ENCODE assay signal across 8 cellular contexts in genomic region chr17:30599424-30600061, GRCh38.
DNase-seq lines count a peak whose midpoint lies in the region; ATAC-seq and TF ChIP-seq lines count a peak whose summit lies in the region.

No MANE protein-coding gene starts in this region.

- H3K4me1 ChIP-seq in OCI-LY3 (ENCODE audit: low read length) (peaks cover 13% of the 10 kb centered on the region), esophagus squamous epithelium (peaks cover 3 to 17% (median 4%) of the 10 kb centered on the region in 3 donors), psoas muscle (no peaks in the 10 kb centered on the region)

- H3K9me3 ChIP-seq in OCI-LY3 (ENCODE audit: insufficient read depth, low read length) (no peaks in the 10 kb centered on the region), esophagus squamous epithelium (no peaks in the 10 kb centered on the region), psoas muscle (no peaks in the 10 kb centered on the region)

- peak overlapping the region; percentile 79 for H3K4me3 ChIP-seq in OCI-LY3 (ENCODE audit: low read length)
- peak overlapping the region; percentile 74 to 87 (median 86) for H3K4me3 ChIP-seq in esophagus squamous epithelium
- H3K4me3 ChIP-seq in psoas muscle: peak overlapping the region; percentile 72

- H3K36me3 ChIP-seq in OCI-LY3 (replicated peaks; ENCODE audit: low read depth, low read length) (no peaks in the 10 kb centered on the region), esophagus squamous epithelium (no peaks in the 10 kb centered on the region), psoas muscle (ENCODE audit: insufficient read depth in 1 of 2, low read depth in 1 of 2) (no peaks in the 10 kb centered on the region)

- H2AFZ ChIP-seq in OCI-LY3 (ENCODE audit: low read depth, low read length): peak overlapping the region; percentile 88

- no peak for TF ChIP-seq POLR2A in esophagus squamous epithelium (IDR thresholded peaks at IDR 0.05)
- TF ChIP-seq POLR2A in GM18505 (IDR thresholded peaks at IDR 0.05; ENCODE audit: borderline replicate concordance, extremely low read depth, insufficient read depth, insufficient read length): no peak

- H3K4me2 ChIP-seq in OCI-LY3 (ENCODE audit: low read length): peak overlapping the region; percentile 83

- TF ChIP-seq CTCF in OCI-LY3 (IDR thresholded peaks at IDR 0.05; ENCODE audit: low read depth, low read length) (no peak), esophagus squamous epithelium (IDR thresholded peaks at IDR 0.05) (no peak), psoas muscle (IDR thresholded peaks at IDR 0.05) (no peak)

- DNase-seq in esophagus squamous epithelium (lab: John Stamatoyannopoulos, UW): no peak
- DNase-seq in psoas muscle: no peak
- DNase-seq in A172 (ENCODE audit: low spot score): no peak
- no peak for DNase-seq in globus pallidus (ENCODE audit: low spot score)
- DNase-seq in NCI-H446 (lab: John Stamatoyannopoulos, UW): no peak

- peaks cover 22% of the 10 kb centered on the region for H3K79me2 ChIP-seq in OCI-LY3 (ENCODE audit: low read length)

- intact Hi-C loops in esophagus squamous epithelium (cut with DNase I) (no loop called here), psoas muscle (cut with DNase I) (loop anchor here in 1 of 2 donors (2.0 kb wide), 1 partner anchor 123 kb away; the partner anchor contains the start of gene GOSR1)

- H3K27ac ChIP-seq in OCI-LY3 (ENCODE audit: low read length): no peak overlapping the region
- peak overlapping the region; percentile 91 to 97 (median 97) for H3K27ac ChIP-seq in esophagus squamous epithelium
- peak overlapping the region; percentile 81 for H3K27ac ChIP-seq in psoas muscle

- no peaks in the 10 kb centered on the region for H4K20me1 ChIP-seq in OCI-LY3 (ENCODE audit: insufficient read depth, low read length)

- H3K27me3 ChIP-seq in OCI-LY3 (ENCODE audit: low read depth, low read length) (no peaks in the 10 kb centered on the region), esophagus squamous epithelium (no peaks in the 10 kb centered on the region), psoas muscle (ENCODE audit: insufficient read depth in 3 of 3, low read length in 2 of 3) (no peaks in the 10 kb centered on the region)

- peak; percentile 9 for ATAC-seq in GM18867 (IDR thresholded peaks at IDR 0.05; ENCODE audit: unreplicated experiment)
- no peak for ATAC-seq in psoas muscle
- no peak for ATAC-seq in GM18505 (IDR thresholded peaks at IDR 0.05; ENCODE audit: unreplicated experiment)

- peak overlapping the region; percentile 79 for H3K9ac ChIP-seq in OCI-LY3 (ENCODE audit: low read length)

- WGBS in esophagus squamous epithelium, 2 donors: 24 to 35% methylated on average over 12 to 13 of the region's 13 CpGs
- 47 to 50% (median 49%) methylated on average over 13 of the region's 13 CpGs for WGBS in psoas muscle, 3 donors
